In genomic region chr4:53015681-53016080, GRCh38 we compare ENCODE assay signal across 8 cellular contexts.
A peak's percentile ranks its signal among the peaks of the same experiment; 100 is the strongest.
DNase-seq lines count a peak whose midpoint lies in the region; ATAC-seq and TF ChIP-seq lines count a peak whose summit lies in the region.

No MANE protein-coding gene starts in this region.

- H3K36me3 ChIP-seq in uterus: no peaks in the 10 kb centered on the region
- H3K36me3 ChIP-seq in CD8-positive, alpha-beta memory T cell (ENCODE audit: insufficient read depth, low read length): no peaks in the 10 kb centered on the region

- H3K4me1 ChIP-seq in uterus: peaks cover 0 to 9% of the 10 kb centered on the region in 2 donors
- H3K4me1 ChIP-seq in CD8-positive, alpha-beta memory T cell (ENCODE audit: insufficient read depth, low read length): peaks cover 12% of the 10 kb centered on the region

- no peak overlapping the region for H3K4me3 ChIP-seq in uterus
- no peak overlapping the region for H3K4me3 ChIP-seq in CD8-positive, alpha-beta memory T cell (ENCODE audit: low read length)

- CTCF ChIA-PET in CD8-positive, alpha-beta memory T cell (lab: Charles Lee): no interaction called here

- peak overlapping the region in 1 of 2 donors; percentile 52 for H3K27ac ChIP-seq in uterus
- H3K27ac ChIP-seq in CD8-positive, alpha-beta memory T cell (ENCODE audit: low read depth, low read length): no peak overlapping the region

- H3K9me3 Mint-ChIP-seq in CD8-positive, alpha-beta memory T cell: no peaks in the 10 kb centered on the region

- no peaks in the 10 kb centered on the region for H3K9me3 ChIP-seq in uterus
- no peaks in the 10 kb centered on the region for H3K9me3 ChIP-seq in CD8-positive, alpha-beta memory T cell (ENCODE audit: low read length)

- H3K27me3 Mint-ChIP-seq in CD8-positive, alpha-beta memory T cell: no peaks in the 10 kb centered on the region

- peak; percentile 42 for TF ChIP-seq CTCF in GM10266 (IDR thresholded peaks at IDR 0.05; ENCODE audit: control insufficient read depth, insufficient read depth, low read depth, missing control alignments)
- peak in 3 of 4 experiments; percentile 44 to 67 (median 53) for TF ChIP-seq CTCF in uterus (IDR thresholded peaks at IDR 0.05)

- intact Hi-C loops in uterus (cut with DNase I; ENCODE audit: low total_unique reads): loop anchor here (5.0 kb wide), 1 partner anchor 1217 kb away; no protein-coding TSS in a partner anchor

- peaks cover 0 to 5% (median 2%) of the 10 kb centered on the region in 3 donors for H3K36me3 Mint-ChIP-seq in CD8-positive, alpha-beta memory T cell

- TF ChIP-seq POLR2A in uterus (IDR thresholded peaks at IDR 0.05): no peak

- ATAC-seq in HG02678 (IDR thresholded peaks at IDR 0.05; ENCODE audit: unreplicated experiment): no peak

- no peak overlapping the region for H3K27ac Mint-ChIP-seq in CD8-positive, alpha-beta memory T cell

- H3K4me1 Mint-ChIP-seq in CD8-positive, alpha-beta memory T cell: peaks cover 13 to 28% (median 19%) of the 10 kb centered on the region in 3 donors

- POLR2A ChIA-PET in CD8-positive, alpha-beta memory T cell (lab: Charles Lee): no interaction called here

- no peaks in the 10 kb centered on the region for H3K27me3 ChIP-seq in uterus
- H3K27me3 ChIP-seq in CD8-positive, alpha-beta memory T cell (ENCODE audit: insufficient read depth, low read length, poor library complexity, severe bottlenecking): no peaks in the 10 kb centered on the region

- DNase-seq in GM10266 (ENCODE audit: extremely low spot score) (no peak), NCI-H1092 treated with DMSO at 0.1 percent for 48 hours (lab: John Stamatoyannopoulos, UW) (peak; percentile 34), amniotic epithelial cell (ENCODE audit: low read depth) (peak; percentile 71), islet precursor cell (peak; percentile 63), uterus (peak; percentile 51 to 54), NCI-H128 (lab: John Stamatoyannopoulos, UW; ENCODE audit: unreplicated experiment) (no peak)
- DNase-seq in CD8-positive, alpha-beta memory T cell: no peak

- H3K4me3 Mint-ChIP-seq in CD8-positive, alpha-beta memory T cell: no peak overlapping the region

Comparison
In these comparisons a context has a peak if more than half of its experiments do, and no peak if none do; other contexts are left out.
1. DNase-seq: peak in NCI-H1092 treated with DMSO at 0.1 percent for 48 hours (single experiment), amniotic epithelial cell (single experiment), islet precursor cell (single experiment) and uterus (2 of 2); none in GM10266 (single experiment), CD8-positive, alpha-beta memory T cell (0 of 5) and NCI-H128 (single experiment).